In the genomic region with DNA sequence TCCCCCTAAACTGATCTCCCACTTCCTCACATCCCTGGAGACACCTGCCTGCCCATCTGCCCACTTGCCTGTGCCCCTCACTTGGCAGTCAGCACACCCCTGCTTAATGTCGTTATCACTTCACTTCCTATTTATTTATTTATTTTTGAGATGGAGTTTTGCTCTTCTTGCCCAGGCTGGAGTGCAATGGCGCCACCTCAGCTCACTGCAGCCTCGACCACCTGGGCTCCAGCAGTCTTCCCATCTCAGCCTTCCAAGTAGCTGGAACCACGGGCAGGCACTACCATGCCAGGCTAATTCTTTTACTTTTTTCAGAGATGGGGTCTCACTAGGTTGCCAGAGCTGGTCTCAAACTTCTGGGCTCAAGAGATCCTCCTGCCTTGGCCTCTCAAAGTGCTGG, we compare ENCODE assay signal across 1 cellular context.
TF ChIP-seq lines count a peak whose summit lies in the region.

No MANE protein-coding gene starts in this region.

TF ChIP-seq in WTC11, 78 proteins besides CTCF, POLR2A, EP300 and RAD21 (continued from another document):
- TF ChIP-seq, protein P1, sequence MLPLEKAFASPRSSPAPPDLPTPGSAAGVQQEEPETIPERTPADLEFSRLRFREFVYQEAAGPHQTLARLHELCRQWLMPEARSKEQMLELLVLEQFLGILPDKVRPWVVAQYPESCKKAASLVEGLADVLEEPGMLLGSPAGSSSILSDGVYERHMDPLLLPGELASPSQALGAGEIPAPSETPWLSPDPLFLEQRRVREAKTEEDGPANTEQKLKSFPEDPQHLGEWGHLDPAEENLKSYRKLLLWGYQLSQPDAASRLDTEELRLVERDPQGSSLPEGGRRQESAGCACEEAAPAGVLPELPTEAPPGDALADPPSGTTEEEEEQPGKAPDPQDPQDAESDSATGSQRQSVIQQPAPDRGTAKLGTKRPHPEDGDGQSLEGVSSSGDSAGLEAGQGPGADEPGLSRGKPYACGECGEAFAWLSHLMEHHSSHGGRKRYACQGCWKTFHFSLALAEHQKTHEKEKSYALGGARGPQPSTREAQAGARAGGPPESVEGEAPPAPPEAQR (CRISPR knock-in tag; IDR thresholded peaks at IDR 0.05) = no peak
- TF ChIP-seq, protein P2, sequence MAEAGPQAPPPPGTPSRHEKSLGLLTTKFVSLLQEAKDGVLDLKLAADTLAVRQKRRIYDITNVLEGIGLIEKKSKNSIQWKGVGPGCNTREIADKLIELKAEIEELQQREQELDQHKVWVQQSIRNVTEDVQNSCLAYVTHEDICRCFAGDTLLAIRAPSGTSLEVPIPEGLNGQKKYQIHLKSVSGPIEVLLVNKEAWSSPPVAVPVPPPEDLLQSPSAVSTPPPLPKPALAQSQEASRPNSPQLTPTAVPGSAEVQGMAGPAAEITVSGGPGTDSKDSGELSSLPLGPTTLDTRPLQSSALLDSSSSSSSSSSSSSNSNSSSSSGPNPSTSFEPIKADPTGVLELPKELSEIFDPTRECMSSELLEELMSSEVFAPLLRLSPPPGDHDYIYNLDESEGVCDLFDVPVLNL (CRISPR knock-in tag; IDR thresholded peaks at IDR 0.05; ENCODE audit: borderline replicate concordance, low read depth) = no peak
- TF ChIP-seq NFE2L1 (CRISPR knock-in tag; IDR thresholded peaks at IDR 0.05) (no peak), GRHL2 (CRISPR knock-in tag; IDR thresholded peaks at IDR 0.05; ENCODE audit: insufficient replicate concordance, severe bottlenecking) (no peak), CREM (CRISPR knock-in tag; IDR thresholded peaks at IDR 0.05) (no peak), ZNF532 (CRISPR knock-in tag; IDR thresholded peaks at IDR 0.05; ENCODE audit: borderline replicate concordance) (no peak), ZBTB21 (CRISPR knock-in tag; IDR thresholded peaks at IDR 0.05; ENCODE audit: borderline replicate concordance) (no peak), CBFB (CRISPR knock-in tag; IDR thresholded peaks at IDR 0.05; ENCODE audit: low read depth) (no peak), TEAD4 (CRISPR knock-in tag; IDR thresholded peaks at IDR 0.05) (no peak)
- TF ChIP-seq, protein P3, sequence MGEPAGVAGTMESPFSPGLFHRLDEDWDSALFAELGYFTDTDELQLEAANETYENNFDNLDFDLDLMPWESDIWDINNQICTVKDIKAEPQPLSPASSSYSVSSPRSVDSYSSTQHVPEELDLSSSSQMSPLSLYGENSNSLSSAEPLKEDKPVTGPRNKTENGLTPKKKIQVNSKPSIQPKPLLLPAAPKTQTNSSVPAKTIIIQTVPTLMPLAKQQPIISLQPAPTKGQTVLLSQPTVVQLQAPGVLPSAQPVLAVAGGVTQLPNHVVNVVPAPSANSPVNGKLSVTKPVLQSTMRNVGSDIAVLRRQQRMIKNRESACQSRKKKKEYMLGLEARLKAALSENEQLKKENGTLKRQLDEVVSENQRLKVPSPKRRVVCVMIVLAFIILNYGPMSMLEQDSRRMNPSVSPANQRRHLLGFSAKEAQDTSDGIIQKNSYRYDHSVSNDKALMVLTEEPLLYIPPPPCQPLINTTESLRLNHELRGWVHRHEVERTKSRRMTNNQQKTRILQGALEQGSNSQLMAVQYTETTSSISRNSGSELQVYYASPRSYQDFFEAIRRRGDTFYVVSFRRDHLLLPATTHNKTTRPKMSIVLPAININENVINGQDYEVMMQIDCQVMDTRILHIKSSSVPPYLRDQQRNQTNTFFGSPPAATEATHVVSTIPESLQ (CRISPR knock-in tag; IDR thresholded peaks at IDR 0.05) = no peak
TF ChIP-seq in WTC11: peak in this region for 0.
